ENCODE assay signal across 10 cellular contexts in genomic region chr2:74844752-74845151, GRCh38. TPM values are rescaled to one million over a fixed set of nuclear protein-coding genes. Genes with fewer than 3 reads are reported as not detected.
A peak's percentile ranks its signal among the peaks of the same experiment; 100 is the strongest.
DNase-seq lines count a peak whose midpoint lies in the region; ATAC-seq and TF ChIP-seq lines count a peak whose summit lies in the region.
"Had no signal": no experiment of that assay in that cellular context is flagged by ENCODE, and none has a peak within 500 bp of the region (broad histone marks: within the 10 kb centered on the region; RNA-seq: fewer than 3 reads in every experiment).

No MANE protein-coding gene starts in this region.

- POLR2A ChIA-PET in HEK293 (lab: Yijun Ruan, JAX) = interaction anchor here (0.9 kb wide), 1 partner anchor 8 kb away, joined by 3 read pairs; no protein-coding TSS in a partner anchor

- CTCF ChIA-PET in HEK293 (lab: Yijun Ruan, JAX) = interaction anchor here (0.7 kb wide), 1 partner anchor 9 kb away, joined by 4 read pairs; no protein-coding TSS in a partner anchor

- H3K36me3 Mint-ChIP-seq in dendritic cell treated with granulocyte-macrophage colony-stimulating factor and Interleukin-4, amounts not matched to agents 40 ng/mL and 50 ng/mL, for 4 days (ENCODE audit: low read depth) = peaks cover 18% of the 10 kb centered on the region

- no peak overlapping the region for H3K4me3 Mint-ChIP-seq in dendritic cell treated with granulocyte-macrophage colony-stimulating factor and Interleukin-4, amounts not matched to agents 40 ng/mL and 50 ng/mL, for 4 days

- no peak overlapping the region for H3K4me2 ChIP-seq in parathyroid adenoma (ENCODE audit: low read length)

- H2AFZ ChIP-seq in parathyroid adenoma = peak overlapping the region; percentile 81

- H3K4me1 Mint-ChIP-seq in dendritic cell treated with granulocyte-macrophage colony-stimulating factor and Interleukin-4, amounts not matched to agents 40 ng/mL and 50 ng/mL, for 4 days (ENCODE audit: low read depth) = peaks cover 82% of the 10 kb centered on the region

- TF ChIP-seq CTCF in 22Rv1 (IDR thresholded peaks at IDR 0.05) (no peak), HEK293 (tag by site-specific recombination; IDR thresholded peaks at IDR 0.05) (no peak), parathyroid adenoma (IDR thresholded peaks at IDR 0.05) (no peak), omental fat pad (IDR thresholded peaks at IDR 0.05) (no peak)

- H3K36me3 ChIP-seq in HEK293 (ENCODE audit: control insufficient read depth in 2 of 2, insufficient read depth in 1 of 2, low read length in 2 of 2) (no peaks in the 10 kb centered on the region), parathyroid adenoma (ENCODE audit: control insufficient read depth, insufficient read depth, low read length) (no peaks in the 10 kb centered on the region)
- H3K36me3 ChIP-seq: SJCRH30 had no signal

- H3K4me1 ChIP-seq in HEK293 (ENCODE audit: control insufficient read depth, insufficient read depth, low read length) (peaks cover 3% of the 10 kb centered on the region; the same call in 1 of the 2 replicates), parathyroid adenoma (peaks cover 26% of the 10 kb centered on the region)

- ATAC-seq in GM21360 (IDR thresholded peaks at IDR 0.05; ENCODE audit: unreplicated experiment) (no peak), HG02642 (IDR thresholded peaks at IDR 0.05; ENCODE audit: poor library complexity, unreplicated experiment) (no peak), omental fat pad (ENCODE audit: low FRiP score) (no peak)

- H3K79me2 ChIP-seq in parathyroid adenoma = no peaks in the 10 kb centered on the region

- DNase-seq in head of caudate nucleus = no peak
- DNase-seq in omental fat pad (ENCODE audit: low spot score) = no peak

- intact Hi-C loops in dendritic cell treated with granulocyte-macrophage colony-stimulating factor and Interleukin-4, amounts not matched to agents 40 ng/mL and 50 ng/mL, for 4 days (cut with micrococcal nuclease) = no loop called here
- intact Hi-C loops in head of caudate nucleus (cut with DNase I) = no loop called here

- no peaks in the 10 kb centered on the region for H3K27me3 ChIP-seq in parathyroid adenoma (ENCODE audit: control insufficient read depth, insufficient read depth, low read length)
- H3K27me3 ChIP-seq: SJCRH30 had no signal

- peak overlapping the region; percentile 80 for H3K27ac Mint-ChIP-seq in dendritic cell treated with granulocyte-macrophage colony-stimulating factor and Interleukin-4, amounts not matched to agents 40 ng/mL and 50 ng/mL, for 4 days

- H3K9ac ChIP-seq in parathyroid adenoma = no peak overlapping the region

- H3K4me3 ChIP-seq in HEK293 (ENCODE audit: low read depth, low read length) (no peak overlapping the region), parathyroid adenoma (ENCODE audit: low read depth, low read length) (no peak overlapping the region)
- H3K4me3 ChIP-seq: SJCRH30 had no signal

- H3K9me3 ChIP-seq in HEK293 (ENCODE audit: control insufficient read depth, insufficient read depth, low read depth, low read length) = no peaks in the 10 kb centered on the region
- no peaks in the 10 kb centered on the region for H3K9me3 ChIP-seq in parathyroid adenoma (ENCODE audit: control insufficient read depth, low read length)
- H3K9me3 ChIP-seq: SJCRH30 had no signal

- peak overlapping the region; percentile 98 for H3K27ac ChIP-seq in 22Rv1
- no peak overlapping the region for H3K27ac ChIP-seq in HEK293 (ENCODE audit: extremely low read depth, low read depth, low read length)
- H3K27ac ChIP-seq in parathyroid adenoma = peak overlapping the region; percentile 82
- H3K27ac ChIP-seq: SJCRH30 had no signal

- no peaks in the 10 kb centered on the region for H3K9me3 Mint-ChIP-seq in dendritic cell treated with granulocyte-macrophage colony-stimulating factor and Interleukin-4, amounts not matched to agents 40 ng/mL and 50 ng/mL, for 4 days
- H3K9me3 Mint-ChIP-seq: activated CD4-positive, alpha-beta T cell treated with anti-CD3 and anti-CD28 coated beads, Interleukin-2, amount 10 ng/mL, durations not matched to agents 24 days and 14 days had no signal

- H3K27me3 Mint-ChIP-seq in dendritic cell treated with granulocyte-macrophage colony-stimulating factor and Interleukin-4, amounts not matched to agents 40 ng/mL and 50 ng/mL, for 4 days = no peaks in the 10 kb centered on the region
- H3K27me3 Mint-ChIP-seq: activated CD4-positive, alpha-beta T cell treated with anti-CD3 and anti-CD28 coated beads, Interleukin-2, amount 10 ng/mL, durations not matched to agents 24 days and 14 days had no signal

TF ChIP-seq in HEK293, 187 proteins besides CTCF, POLR2A, EP300 and RAD21:
- TF ChIP-seq, protein P1, sequence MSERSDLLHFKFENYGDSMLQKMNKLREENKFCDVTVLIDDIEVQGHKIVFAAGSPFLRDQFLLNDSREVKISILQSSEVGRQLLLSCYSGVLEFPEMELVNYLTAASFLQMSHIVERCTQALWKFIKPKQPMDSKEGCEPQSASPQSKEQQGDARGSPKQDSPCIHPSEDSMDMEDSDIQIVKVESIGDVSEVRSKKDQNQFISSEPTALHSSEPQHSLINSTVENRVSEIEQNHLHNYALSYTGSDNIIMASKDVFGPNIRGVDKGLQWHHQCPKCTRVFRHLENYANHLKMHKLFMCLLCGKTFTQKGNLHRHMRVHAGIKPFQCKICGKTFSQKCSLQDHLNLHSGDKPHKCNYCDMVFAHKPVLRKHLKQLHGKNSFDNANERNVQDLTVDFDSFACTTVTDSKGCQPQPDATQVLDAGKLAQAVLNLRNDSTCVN (tag by site-specific recombination; optimal IDR thresholded peaks at IDR 0.05) = no peak
- no peak for TF ChIP-seq ZNF837 (tag by site-specific recombination; IDR thresholded peaks at IDR 0.05)
- peak; percentile 63; the same call in 1 of the 2 replicates for TF ChIP-seq ZNF664 (tag by site-specific recombination; IDR thresholded peaks at IDR 0.05)
- TF ChIP-seq ZFP3 (tag by site-specific recombination; IDR thresholded peaks at IDR 0.05; ENCODE audit: low read depth) = no peak
TF ChIP-seq in HEK293: peak in this region for 1.

RNA-seq across cellular contexts. Expression of gene HK2, which starts 10.8 kb away (rescaled TPM):
- 10 to 100 TPM; 31.3 to 79.9 (median 43.8) TPM for total RNA-seq in omental fat pad
